Comparison of ENCODE assay signal across 8 cellular contexts in genomic region chr1:1919304-1920056, GRCh38. TPM values are rescaled to one million over a fixed set of nuclear protein-coding genes. Genes with fewer than 3 reads are reported as not detected.
A peak's percentile ranks its signal among the peaks of the same experiment; 100 is the strongest.
DNase-seq lines count a peak whose midpoint lies in the region; ATAC-seq, FAIRE-seq and TF ChIP-seq lines count a peak whose summit lies in the region.

No MANE protein-coding gene starts in this region.

- CTCF ChIA-PET in BJ (lab: Yijun Ruan, JAX) = no interaction called here

- no peak for TF ChIP-seq CTCF in BJ (IDR thresholded peaks at IDR 0.05; ENCODE audit: insufficient read depth, low read depth, low read length)

- peak; percentile 72 for ATAC-seq in HG03439 (IDR thresholded peaks at IDR 0.05; ENCODE audit: unreplicated experiment)
- peak; percentile 81 for ATAC-seq in left lobe of liver

- H3K36me3 ChIP-seq in BJ (ENCODE audit: control insufficient read depth, insufficient read depth, low read length) = no peaks in the 10 kb centered on the region

- POLR2A ChIA-PET in BJ (lab: Charles Lee) = no interaction called here

- DNase-seq in BJ (ENCODE audit: low read depth) (peak; percentile 70), GM19239 (ENCODE audit: insufficient read length, low spot score) (peak; percentile 99), NCI-H524 (lab: John Stamatoyannopoulos, UW) (peak; percentile 86 to 97), cortex of kidney (lab: John Stamatoyannopoulos, UW) (peak; percentile 57), left lobe of liver (ENCODE audit: low spot score) (peak; percentile 100)
- DNase-seq in activated CD4-positive, alpha-beta T cell treated with anti-CD3 and anti-CD28 coated beads for 48 hours = peak; percentile 99
- DNase-seq in stimulated activated CD4-positive, alpha-beta T cell treated with anti-CD3 and anti-CD28 coated beads, Interleukin-2, amount 100 ng/mL, for 24 hours = peak; percentile 97 to 100

- H3K27me3 ChIP-seq in BJ (ENCODE audit: control insufficient read depth, insufficient read depth, low read length) = no peaks in the 10 kb centered on the region

- peak overlapping the region; percentile 50 for H3K4me3 ChIP-seq in BJ (ENCODE audit: low read depth, low read length)

- FAIRE-seq in GM19239 (lab: Jason Lieb, UNC) = peak; percentile 94

RNA-seq across cellular contexts. Expression of gene TMEM52, which starts 0.4 kb away (rescaled TPM):
- polyA plus RNA-seq in BJ (2011; rRNA removed) = 0.28 and 1.0 TPM in 2 replicates
- 0.38 and 0.87 TPM in 2 replicates for polyA minus RNA-seq in BJ (2011; rRNA and poly(A)+ RNA removed)
- total RNA-seq in left lobe of liver = 11.3 TPM

RNA-seq across cellular contexts. Expression of gene CALML6, which starts 4.4 kb away (rescaled TPM):
- 0.31 and 0.45 TPM in 2 replicates for polyA plus RNA-seq in BJ (2011; rRNA removed)
- 0.47 TPM in 1 of 2 replicates, not detected in the other for polyA minus RNA-seq in BJ (2011; rRNA and poly(A)+ RNA removed)
- 1.4 TPM for total RNA-seq in left lobe of liver

RNA-seq across cellular contexts. Expression of gene GNB1, which starts 28.6 kb away (rescaled TPM):
- 487 and 566 TPM in 2 replicates for polyA plus RNA-seq in BJ (2011; rRNA removed)
- polyA minus RNA-seq in BJ (2011; rRNA and poly(A)+ RNA removed) = 455 and 593 TPM in 2 replicates
- 97.3 TPM for total RNA-seq in left lobe of liver

Comparison
In these comparisons a context has a peak if more than half of its experiments do, and no peak if none do; other contexts are left out.
1. Peak in every context shown above with its lines: DNase-seq, ATAC-seq and H3K4me3 ChIP-seq.